ENCODE assay signal across 8 cellular contexts in the genomic region with DNA sequence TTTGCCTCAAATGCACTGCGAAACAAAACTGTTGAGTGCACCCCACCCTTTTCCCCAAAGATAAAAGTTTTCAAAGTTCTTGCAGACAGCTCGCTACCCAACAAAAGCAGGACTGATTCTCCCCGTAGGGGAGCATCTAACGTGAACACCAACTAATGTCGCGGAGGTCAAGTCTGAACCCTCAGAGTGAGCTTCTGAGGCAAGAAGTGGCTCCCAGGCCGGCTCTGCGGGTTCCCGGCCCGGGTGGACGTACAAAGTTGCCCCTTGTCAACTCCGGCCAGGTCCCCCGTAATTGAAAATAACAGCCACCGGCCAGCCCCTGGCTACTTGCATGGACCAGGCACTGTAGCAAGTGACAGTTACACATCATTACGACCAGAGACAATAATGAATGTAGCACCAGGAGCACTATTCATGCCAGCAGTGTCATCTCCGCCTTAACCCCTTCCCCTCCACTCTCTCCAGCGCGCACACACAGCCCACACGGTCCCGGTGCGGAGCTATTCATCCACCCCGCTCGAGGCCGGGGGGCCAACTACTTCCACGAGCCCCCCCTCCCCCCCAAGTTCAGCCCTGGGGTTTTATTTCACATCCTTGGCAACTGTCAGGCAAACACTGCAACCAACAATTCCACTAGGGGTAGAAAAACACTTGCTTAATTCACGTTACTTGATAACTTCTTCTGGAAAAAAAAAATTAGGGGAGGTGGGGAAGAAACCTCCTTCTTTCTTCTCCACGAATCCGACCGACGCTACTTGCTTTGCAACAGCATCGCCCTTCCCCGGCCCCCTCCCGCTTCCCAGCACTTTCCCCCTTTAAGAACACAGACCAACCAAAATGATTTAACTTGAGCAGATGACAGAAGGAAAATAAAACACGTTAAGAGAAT. TPM values are rescaled to one million over a fixed set of nuclear protein-coding genes. Genes with fewer than 3 reads are reported as not detected.
DNase-seq lines count a peak whose midpoint lies in the region; ATAC-seq and TF ChIP-seq lines count a peak whose summit lies in the region.

No MANE protein-coding gene starts in this region.

- TF ChIP-seq CTCF in fibroblast of the aortic adventitia (IDR thresholded peaks at IDR 0.05; ENCODE audit: insufficient read depth, low read length) = no peak

- peak overlapping the region; percentile 91 for H3K4me2 ChIP-seq in neuronal stem cell (ENCODE audit: insufficient read depth, low read length, poor library complexity, severe bottlenecking)

- peak overlapping the region; percentile 97 for H3K4me3 Mint-ChIP-seq in activated T-helper 2 cell treated with anti-CD3 and anti-CD28 coated beads, Interferon-gamma antibody, Interleukin-2, Interleukin-4, amounts not matched to agents 10 μg/mL and 5 μg/mL and 100 μg/mL, durations not matched to agents 14 hours and 24 hours and 36 hours (ENCODE audit: low read depth)

- H3K27ac ChIP-seq in neuronal stem cell (replicated peaks; ENCODE audit: low read length) (no peak overlapping the region), aorta (ENCODE audit: low read depth in 1 of 2, low read length in 2 of 2) (peak overlapping the region; percentile 52 to 77)

- WGBS in neuronal stem cell (ENCODE audit: extremely low coverage in 2 of 2, insufficient read length in 2 of 2, insufficient replicate concordance in 1 of 2), 2 donors = no CpG with 5 or more reads among the region's 34 CpGs
- 1% methylated on average over 34 of the region's 34 CpGs for WGBS in aorta, 2 donors

- H3K27me3 Mint-ChIP-seq in activated T-helper 2 cell treated with anti-CD3 and anti-CD28 coated beads, Interferon-gamma antibody, Interleukin-2, Interleukin-4, amounts not matched to agents 10 μg/mL and 5 μg/mL and 100 μg/mL, durations not matched to agents 14 hours and 24 hours and 36 hours (ENCODE audit: low read depth) = peaks cover 2% of the 10 kb centered on the region

- H3K36me3 Mint-ChIP-seq in activated T-helper 2 cell treated with anti-CD3 and anti-CD28 coated beads, Interferon-gamma antibody, Interleukin-2, Interleukin-4, amounts not matched to agents 10 μg/mL and 5 μg/mL and 100 μg/mL, durations not matched to agents 14 hours and 24 hours and 36 hours (ENCODE audit: low read depth) = peaks cover 17% of the 10 kb centered on the region

- no peak overlapping the region for H2BK12ac ChIP-seq in neuronal stem cell (ENCODE audit: low read length)

- peak overlapping the region; percentile 15 for H3K18ac ChIP-seq in neuronal stem cell (ENCODE audit: low read length)

- ATAC-seq in aorta (ENCODE audit: low FRiP score) (no peak), HG03520 (IDR thresholded peaks at IDR 0.05; ENCODE audit: unreplicated experiment) (no peak)

- no peak overlapping the region for H4K91ac ChIP-seq in neuronal stem cell (ENCODE audit: low read depth, low read length, poor library complexity)

- H2BK5ac ChIP-seq in neuronal stem cell (ENCODE audit: low read length) = no peak overlapping the region

- H3K4me1 ChIP-seq in neuronal stem cell (ENCODE audit: control insufficient read depth in 2 of 2, insufficient read depth in 1 of 2, low read depth in 1 of 2, low read length in 2 of 2) (peaks cover 3 to 23% of the 10 kb centered on the region in 2 donors), aorta (ENCODE audit: control insufficient read depth in 1 of 2, insufficient read depth in 2 of 2, low read length in 2 of 2) (peaks cover 2 to 3% of the 10 kb centered on the region in 2 donors)

- H3K9me3 Mint-ChIP-seq in activated T-helper 2 cell treated with anti-CD3 and anti-CD28 coated beads, Interferon-gamma antibody, Interleukin-2, Interleukin-4, amounts not matched to agents 10 μg/mL and 5 μg/mL and 100 μg/mL, durations not matched to agents 14 hours and 24 hours and 36 hours = no peaks in the 10 kb centered on the region

- peak overlapping the region; percentile 81 for H3K9ac ChIP-seq in neuronal stem cell (ENCODE audit: low read depth, low read length, poor library complexity)

- H3K36me3 ChIP-seq in neuronal stem cell (replicated peaks in 1 of 2; ENCODE audit: control insufficient read depth in 2 of 2, insufficient read depth in 2 of 2, low read length in 2 of 2) (no peaks in the 10 kb centered on the region), aorta (ENCODE audit: control insufficient read depth in 1 of 2, insufficient read depth in 2 of 2, low read length in 1 of 2) (no peaks in the 10 kb centered on the region)

- no peak overlapping the region for H2BK15ac ChIP-seq in neuronal stem cell (ENCODE audit: low read length)

- H3K9me3 ChIP-seq in neuronal stem cell (replicated peaks in 1 of 2; ENCODE audit: control insufficient read depth in 2 of 2, insufficient read depth in 1 of 2, low read depth in 1 of 2, low read length in 2 of 2) (no peaks in the 10 kb centered on the region), aorta (ENCODE audit: control insufficient read depth, low read length) (no peaks in the 10 kb centered on the region)

- H2BK120ac ChIP-seq in neuronal stem cell (ENCODE audit: low read depth, low read length) = no peak overlapping the region

- H3K4ac ChIP-seq in neuronal stem cell (ENCODE audit: low read length) = no peak overlapping the region

- H2AFZ ChIP-seq in neuronal stem cell (ENCODE audit: low read length) = peak overlapping the region; percentile 71

- intact Hi-C loops in activated T-helper 2 cell treated with anti-CD3 and anti-CD28 coated beads, Interferon-gamma antibody, Interleukin-2, Interleukin-4, amounts not matched to agents 10 μg/mL and 5 μg/mL and 100 μg/mL, durations not matched to agents 14 hours and 24 hours and 36 hours (cut with micrococcal nuclease) = loop anchor here (2.0 to 10.0 kb wide), 6 partner anchors 190 to 1351 kb away; partner anchors contain the start of genes DIS3, KLF5 and PIBF1
- intact Hi-C loops in aorta (cut with DNase I) = loop anchor here (5.0 to 10.0 kb wide), 6 partner anchors 81 to 368 kb away; no protein-coding TSS in a partner anchor

- H3K4me3 ChIP-seq in fibroblast of the aortic adventitia (ENCODE audit: low read depth, low read length) = peak overlapping the region; percentile 95
- peak overlapping the region; percentile 80 to 91 for H3K4me3 ChIP-seq in neuronal stem cell (ENCODE audit: low read length in 2 of 2)
- peak overlapping the region; percentile 88 to 95 for H3K4me3 ChIP-seq in aorta (ENCODE audit: low read length in 2 of 2)

- H3K4me1 Mint-ChIP-seq in activated T-helper 2 cell treated with anti-CD3 and anti-CD28 coated beads, Interferon-gamma antibody, Interleukin-2, Interleukin-4, amounts not matched to agents 10 μg/mL and 5 μg/mL and 100 μg/mL, durations not matched to agents 14 hours and 24 hours and 36 hours (ENCODE audit: low read depth) = peaks cover 39% of the 10 kb centered on the region

- no peak overlapping the region for H3K23ac ChIP-seq in neuronal stem cell (ENCODE audit: low read depth, low read length, poor library complexity)

- no peaks in the 10 kb centered on the region for H3K79me1 ChIP-seq in neuronal stem cell (ENCODE audit: low read depth, low read length)

- H3K27me3 ChIP-seq in neuronal stem cell (ENCODE audit: control insufficient read depth in 3 of 3, insufficient read depth in 3 of 3, low read depth in 1 of 3, low read length in 3 of 3) = no peaks in the 10 kb centered on the region
- H3K27me3 ChIP-seq in aorta (ENCODE audit: control insufficient read depth in 1 of 2, insufficient read depth in 2 of 2, low read length in 1 of 2) = no peaks in the 10 kb centered on the region

- peak; percentile 51 for DNase-seq in EL
- peak; percentile 26 for DNase-seq in NCI-H748 treated with DMSO at 0.1 percent for 48 hours (lab: John Stamatoyannopoulos, UW)
- DNase-seq in activated T-helper 2 cell treated with anti-CD3 and anti-CD28 coated beads, Interferon-gamma antibody, Interleukin-2, Interleukin-4, amounts not matched to agents 10 μg/mL and 5 μg/mL and 100 μg/mL, durations not matched to agents 14 hours and 24 hours and 36 hours (ENCODE audit: low spot score) = peak; percentile 32
- DNase-seq in fibroblast of the aortic adventitia (ENCODE audit: low read depth) = no peak
- DNase-seq in neuronal stem cell (ENCODE audit: low spot score) = peak; percentile 24
- DNase-seq in aorta = peak; percentile 58 to 78
- no peak for DNase-seq in foreskin melanocyte

- no peak overlapping the region for H2AK5ac ChIP-seq in neuronal stem cell (ENCODE audit: low read depth, low read length)

- H3K14ac ChIP-seq in neuronal stem cell (ENCODE audit: low read length) = no peak overlapping the region

- peak overlapping the region; percentile 99 for H3K27ac Mint-ChIP-seq in activated T-helper 2 cell treated with anti-CD3 and anti-CD28 coated beads, Interferon-gamma antibody, Interleukin-2, Interleukin-4, amounts not matched to agents 10 μg/mL and 5 μg/mL and 100 μg/mL, durations not matched to agents 14 hours and 24 hours and 36 hours

- no peak overlapping the region for H4K8ac ChIP-seq in neuronal stem cell (ENCODE audit: low read depth, low read length)

RNA-seq across cellular contexts. Expression of gene KLF12, which starts 1.2 kb away (rescaled TPM):
- total RNA-seq in activated T-helper 2 cell treated with anti-CD3 and anti-CD28 coated beads, Interferon-gamma antibody, Interleukin-2, Interleukin-4, amounts not matched to agents 10 μg/mL and 5 μg/mL and 100 μg/mL, durations not matched to agents 14 hours and 24 hours and 36 hours = 23.3 and 23.4 TPM in 2 replicates
- total RNA-seq in fibroblast of the aortic adventitia (ENCODE audit: low replicate concordance) (10.6 and 28.7 TPM in 2 replicates), aorta (10 to 100 TPM; 29.5 to 30.9 TPM)
- 5.4 TPM for polyA plus RNA-seq in neuronal stem cell (2013, experiment 1 of 2)
- polyA plus RNA-seq in neuronal stem cell (2013, experiment 2 of 2) = 5.6 TPM
- 1 to 10 TPM; 2.5 to 4.2 TPM for polyA plus RNA-seq in aorta

Comparison
In these comparisons a context has a peak if more than half of its experiments do, and no peak if none do; other contexts are left out.
1. DNase-seq: peak in EL (single experiment), NCI-H748 treated with DMSO at 0.1 percent for 48 hours (single experiment), activated T-helper 2 cell treated with anti-CD3 and anti-CD28 coated beads, Interferon-gamma antibody, Interleukin-2, Interleukin-4, amounts not matched to agents 10 μg/mL and 5 μg/mL and 100 μg/mL, durations not matched to agents 14 hours and 24 hours and 36 hours (single experiment), neuronal stem cell (single experiment) and aorta (2 of 2); none in fibroblast of the aortic adventitia (single experiment) and foreskin melanocyte (single experiment).
2. Peak in every context shown above with its lines, with median percentiles within 50 percentile points of each other: H3K4me3 ChIP-seq.